ENCODE assay signal across 9 cellular contexts in the genomic region with DNA sequence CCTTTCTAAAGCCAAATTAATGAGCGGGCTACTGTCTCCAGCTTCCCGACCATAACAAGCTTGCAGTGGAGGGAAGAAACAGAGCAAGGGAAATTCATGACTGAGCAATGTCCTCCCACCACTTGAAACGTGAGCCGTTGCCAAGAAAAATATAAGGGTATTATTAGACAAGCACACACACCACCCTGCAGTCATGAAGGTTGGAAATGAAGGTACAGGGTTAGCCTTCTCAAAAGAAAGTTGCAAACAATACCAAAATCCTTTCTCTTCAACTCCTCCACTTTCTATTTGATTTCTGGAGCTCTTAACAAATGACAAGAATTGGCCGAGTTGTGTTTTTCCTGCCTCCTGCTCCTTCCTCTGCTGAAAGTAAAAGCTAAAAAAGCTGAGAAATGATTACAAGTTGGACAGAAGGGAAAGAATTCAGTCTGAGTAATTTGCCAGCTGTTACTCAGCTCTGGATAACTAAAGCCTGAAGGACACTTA.
DNase-seq lines count a peak whose midpoint lies in the region; ATAC-seq and TF ChIP-seq lines count a peak whose summit lies in the region.
"Had no signal": no experiment of that assay in that cellular context is flagged by ENCODE, and none has a peak within 500 bp of the region (broad histone marks: within the 10 kb centered on the region; RNA-seq: fewer than 3 reads in every experiment).

No MANE protein-coding gene starts in this region.

- no peaks in the 10 kb centered on the region for H3K36me3 ChIP-seq in testis (ENCODE audit: low read depth, missing control alignments)

- peak; percentile 92 for DNase-seq in LHCN-M2 (ENCODE audit: low read depth)
- DNase-seq in amniotic stem cell (lab: John Stamatoyannopoulos, UW) = peak; percentile 1
- DNase-seq in hippocampal formation (lab: John Stamatoyannopoulos, UW) = peak; percentile 8 to 34
- peak; percentile 17 for DNase-seq in testis
- DNase-seq in activated naive CD4-positive, alpha-beta T cell treated with anti-CD3 and anti-CD28 coated beads, Interleukin-2, amount 50 U/mL, for 16 hours = no peak
- no peak for DNase-seq in activated CD4-positive, alpha-beta T cell treated with anti-CD3 and anti-CD28 coated beads, Interleukin-2, amount 10 ng/mL, durations not matched to agents 24 days and 14 days
- no peak for DNase-seq in left colon
- DNase-seq: cortex of kidney had no signal

- H3K4me3 Mint-ChIP-seq in activated CD4-positive, alpha-beta T cell treated with anti-CD3 and anti-CD28 coated beads, Interleukin-2, amount 10 ng/mL, durations not matched to agents 24 days and 14 days = no peak overlapping the region

- no peaks in the 10 kb centered on the region for H3K4me1 Mint-ChIP-seq in activated CD4-positive, alpha-beta T cell treated with anti-CD3 and anti-CD28 coated beads, Interleukin-2, amount 10 ng/mL, durations not matched to agents 24 days and 14 days

- intact Hi-C loops in testis (cut with DNase I; ENCODE audit: low total_unique reads) (no loop called here), left colon (cut with DNase I, micrococcal nuclease) (no loop called here)
- intact Hi-C loops in activated CD4-positive, alpha-beta T cell treated with anti-CD3 and anti-CD28 coated beads, Interleukin-2, amount 10 ng/mL, durations not matched to agents 24 days and 14 days (cut with micrococcal nuclease) = no loop called here

- TF ChIP-seq POLR2A in testis (IDR thresholded peaks at IDR 0.05) = no peak

- no peak for TF ChIP-seq CTCF in testis (IDR thresholded peaks at IDR 0.05)

- H3K27ac ChIP-seq in testis = peak overlapping the region in 1 of 2 donors; percentile 5

- 13 to 25% methylated on average over 5 of the region's 5 CpGs for WGBS in testis, 2 donors

- H3K27me3 ChIP-seq in testis = no peaks in the 10 kb centered on the region

- no peak overlapping the region for H3K4me3 ChIP-seq in testis

- no peaks in the 10 kb centered on the region for H3K27me3 Mint-ChIP-seq in activated CD4-positive, alpha-beta T cell treated with anti-CD3 and anti-CD28 coated beads, Interleukin-2, amount 10 ng/mL, durations not matched to agents 24 days and 14 days

- no peaks in the 10 kb centered on the region for H3K36me3 Mint-ChIP-seq in activated CD4-positive, alpha-beta T cell treated with anti-CD3 and anti-CD28 coated beads, Interleukin-2, amount 10 ng/mL, durations not matched to agents 24 days and 14 days (ENCODE audit: low read depth)

- no peak overlapping the region for H3K27ac Mint-ChIP-seq in activated CD4-positive, alpha-beta T cell treated with anti-CD3 and anti-CD28 coated beads, Interleukin-2, amount 10 ng/mL, durations not matched to agents 24 days and 14 days

- no peaks in the 10 kb centered on the region for H3K9me3 Mint-ChIP-seq in activated CD4-positive, alpha-beta T cell treated with anti-CD3 and anti-CD28 coated beads, Interleukin-2, amount 10 ng/mL, durations not matched to agents 24 days and 14 days

- ATAC-seq in GM19395 (IDR thresholded peaks at IDR 0.05; ENCODE audit: unreplicated experiment) (no peak), left colon (no peak)

- no peaks in the 10 kb centered on the region for H3K9me3 ChIP-seq in testis

- H3K4me1 ChIP-seq in testis = peaks cover 5% of the 10 kb centered on the region

Comparison
In these comparisons a context has a peak if more than half of its experiments do, and no peak if none do; other contexts are left out.
1. DNase-seq: peak in LHCN-M2 (single experiment), amniotic stem cell (single experiment), hippocampal formation (2 of 2) and testis (single experiment); none in activated naive CD4-positive, alpha-beta T cell treated with anti-CD3 and anti-CD28 coated beads, Interleukin-2, amount 50 U/mL, for 16 hours (single experiment), activated CD4-positive, alpha-beta T cell treated with anti-CD3 and anti-CD28 coated beads, Interleukin-2, amount 10 ng/mL, durations not matched to agents 24 days and 14 days (single experiment) and left colon (0 of 2).